In the genomic region with DNA sequence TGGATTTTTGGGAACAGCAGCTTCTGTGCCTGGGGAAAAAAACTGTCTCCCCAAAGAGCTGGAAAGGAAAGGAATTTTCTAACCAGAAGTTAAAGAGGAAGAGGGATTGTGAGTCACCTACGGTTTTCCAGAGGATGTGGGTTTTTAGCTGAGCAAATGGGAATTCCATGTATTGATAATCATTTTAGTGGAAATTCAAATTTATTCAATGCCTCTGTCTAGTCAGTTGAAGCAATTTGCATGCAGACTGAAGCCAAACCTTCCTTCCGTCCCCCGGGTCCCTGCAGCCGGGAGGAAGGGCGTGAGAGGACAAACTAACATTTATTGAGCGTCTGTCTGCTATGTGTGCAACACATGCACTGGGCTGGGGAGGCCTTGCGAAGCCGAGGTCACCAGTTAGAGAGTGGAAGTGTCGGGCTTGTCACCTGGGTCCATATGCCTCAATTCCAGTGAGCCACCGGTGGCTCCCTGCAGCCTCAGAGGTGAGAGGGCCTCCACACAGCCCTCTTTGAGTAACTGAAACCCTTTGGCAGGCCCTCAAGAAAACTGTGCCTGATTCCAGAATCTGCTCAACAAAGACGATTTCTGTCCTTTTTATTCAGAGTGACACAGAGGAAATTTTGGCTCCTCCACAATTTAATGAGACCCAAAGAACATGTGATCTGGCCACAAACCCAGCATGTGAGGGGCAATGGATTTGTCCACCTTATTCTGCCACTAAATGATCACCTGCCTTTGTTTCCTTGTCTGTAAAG, we compare ENCODE assay signal across 13 cellular contexts.
DNase-seq lines count a peak whose midpoint lies in the region; ATAC-seq and TF ChIP-seq lines count a peak whose summit lies in the region.
"Had no signal": no experiment of that assay in that cellular context is flagged by ENCODE, and none has a peak within 500 bp of the region (broad histone marks: within the 10 kb centered on the region; RNA-seq: fewer than 3 reads in every experiment).

No MANE protein-coding gene starts in this region.

- no peak overlapping the region for H3K4me3 Mint-ChIP-seq in glutamatergic neuron (ENCODE audit: unreplicated experiment)
- H3K4me3 Mint-ChIP-seq: activated naive CD4-positive, alpha-beta T cell treated with anti-CD3 and anti-CD28 coated beads, Interleukin-2, amount 10 ng/mL, durations not matched to agents 7 days and 5 days had no signal

- peaks cover 4% of the 10 kb centered on the region for H3K27me3 Mint-ChIP-seq in glutamatergic neuron (ENCODE audit: unreplicated experiment)

- no peaks in the 10 kb centered on the region for H3K36me3 ChIP-seq in left ventricle myocardium inferior
- H3K36me3 ChIP-seq in testis (ENCODE audit: low read depth, missing control alignments), result no peaks in the 10 kb centered on the region
- H3K36me3 ChIP-seq: spleen, transverse colon had no signal

- H3K27ac ChIP-seq in left ventricle myocardium inferior (replicated peaks) (no peak overlapping the region), testis (no peak overlapping the region)
- H3K27ac ChIP-seq: spleen, transverse colon, VCaP had no signal

- no peak overlapping the region for H3K4me3 ChIP-seq in left ventricle myocardium inferior
- no peak overlapping the region for H3K4me3 ChIP-seq in testis
- H3K4me3 ChIP-seq: spleen, transverse colon had no signal

- DNase-seq in left ventricle myocardium superior, result no peak
- no peak for DNase-seq in left ventricle myocardium inferior
- peak; percentile 30 for DNase-seq in UCSD-AML1 (lab: John Stamatoyannopoulos, UW; ENCODE audit: unreplicated experiment)
- DNase-seq in glutamatergic neuron, result peak; percentile 52
- DNase-seq in testis, result no peak
- DNase-seq in SHP77 treated with DMSO at 0.1 percent for 48 hours (lab: John Stamatoyannopoulos, UW), result no peak
- DNase-seq: activated naive CD4-positive, alpha-beta T cell treated with anti-CD3 and anti-CD28 coated beads, Interleukin-2, amount 10 ng/mL, durations not matched to agents 7 days and 5 days; NCI-H510A; spleen; transverse colon had no signal

- H3K27me3 ChIP-seq in left ventricle myocardium inferior (ENCODE audit: low read depth), result no peaks in the 10 kb centered on the region
- H3K27me3 ChIP-seq in testis, result no peaks in the 10 kb centered on the region
- H3K27me3 ChIP-seq: transverse colon had no signal

- no peak overlapping the region for H3K27ac Mint-ChIP-seq in glutamatergic neuron (ENCODE audit: unreplicated experiment)
- H3K27ac Mint-ChIP-seq: activated naive CD4-positive, alpha-beta T cell treated with anti-CD3 and anti-CD28 coated beads, Interleukin-2, amount 10 ng/mL, durations not matched to agents 7 days and 5 days had no signal

- H3K4me1 ChIP-seq in left ventricle myocardium inferior (peaks cover 30% of the 10 kb centered on the region), testis (peaks cover 13% of the 10 kb centered on the region)
- H3K4me1 ChIP-seq: transverse colon had no signal

- TF ChIP-seq CTCF in left ventricle myocardium inferior (IDR thresholded peaks at IDR 0.05; ENCODE audit: borderline replicate concordance), result no peak
- no peak for TF ChIP-seq CTCF in glutamatergic neuron (IDR thresholded peaks at IDR 0.05; ENCODE audit: partially characterized antibody, unreplicated experiment)
- no peak for TF ChIP-seq CTCF in testis (IDR thresholded peaks at IDR 0.05)

- intact Hi-C loops in left ventricle myocardium superior (cut with micrococcal nuclease) (no loop called here), left ventricle myocardium inferior (cut with micrococcal nuclease) (loop anchor here (10.0 kb wide), 1 partner anchor 71 kb away; a partner anchor contains a TSS), testis (cut with DNase I; ENCODE audit: low total_unique reads) (no loop called here)

- ATAC-seq in left ventricle myocardium superior (peak; percentile 44), GM18502 (IDR thresholded peaks at IDR 0.05; ENCODE audit: poor library complexity, unreplicated experiment) (no peak), GM18873 (IDR thresholded peaks at IDR 0.05; ENCODE audit: low FRiP score, unreplicated experiment) (no peak)

- no peaks in the 10 kb centered on the region for H3K36me3 Mint-ChIP-seq in glutamatergic neuron (ENCODE audit: unreplicated experiment)
- H3K36me3 Mint-ChIP-seq: activated naive CD4-positive, alpha-beta T cell treated with anti-CD3 and anti-CD28 coated beads, Interleukin-2, amount 10 ng/mL, durations not matched to agents 7 days and 5 days had no signal

- no peaks in the 10 kb centered on the region for H3K9me3 ChIP-seq in left ventricle myocardium inferior (replicated peaks)
- no peaks in the 10 kb centered on the region for H3K9me3 ChIP-seq in testis
- H3K9me3 ChIP-seq: spleen, transverse colon had no signal

- H3K9me3 Mint-ChIP-seq in glutamatergic neuron (ENCODE audit: unreplicated experiment), result peaks cover 10% of the 10 kb centered on the region
- H3K9me3 Mint-ChIP-seq: activated naive CD4-positive, alpha-beta T cell treated with anti-CD3 and anti-CD28 coated beads, Interleukin-2, amount 10 ng/mL, durations not matched to agents 7 days and 5 days had no signal

- no peak for TF ChIP-seq POLR2A in testis (IDR thresholded peaks at IDR 0.05)

- WGBS in testis, 2 donors, result 60 to 67% methylated on average over 11 of the region's 11 CpGs

- peaks cover 17% of the 10 kb centered on the region for H3K4me1 Mint-ChIP-seq in glutamatergic neuron (ENCODE audit: low read depth, unreplicated experiment)
- H3K4me1 Mint-ChIP-seq: activated naive CD4-positive, alpha-beta T cell treated with anti-CD3 and anti-CD28 coated beads, Interleukin-2, amount 10 ng/mL, durations not matched to agents 7 days and 5 days had no signal

Comparison
In these comparisons a context has a peak if more than half of its experiments do, and no peak if none do; other contexts are left out.
1. DNase-seq: peak in UCSD-AML1 (single experiment) and glutamatergic neuron (single experiment); none in left ventricle myocardium superior (single experiment), left ventricle myocardium inferior (single experiment), testis (single experiment) and SHP77 treated with DMSO at 0.1 percent for 48 hours (single experiment).